Comparison of ENCODE assay signal across 9 cellular contexts in the genomic region with DNA sequence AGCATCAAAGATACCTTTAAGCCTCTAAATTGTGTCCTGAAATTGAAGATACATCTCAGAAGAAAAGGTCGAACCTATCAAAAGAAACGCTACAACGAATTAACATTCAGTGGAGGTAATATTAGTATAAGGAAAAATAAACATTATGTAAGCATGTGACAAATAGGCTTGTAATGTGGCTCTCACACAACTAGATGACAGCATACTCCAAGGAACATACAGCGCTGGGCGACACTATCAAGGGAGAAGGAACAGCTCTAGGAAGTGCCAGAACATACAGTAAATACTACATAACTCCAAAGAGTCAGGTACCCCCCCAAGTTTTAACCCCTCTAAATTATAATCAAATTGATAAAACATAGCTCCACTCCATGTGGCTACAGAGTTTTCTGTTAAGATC.
A peak's percentile ranks its signal among the peaks of the same experiment; 100 is the strongest.
DNase-seq lines count a peak whose midpoint lies in the region; ATAC-seq and TF ChIP-seq lines count a peak whose summit lies in the region.
"Had no signal": no experiment of that assay in that cellular context is flagged by ENCODE, and none has a peak within 500 bp of the region (broad histone marks: within the 10 kb centered on the region; RNA-seq: fewer than 3 reads in every experiment).

No MANE protein-coding gene starts in this region.

- peak; percentile 29 for TF ChIP-seq CTCF in astrocyte of the cerebellum (IDR thresholded peaks at IDR 0.05; ENCODE audit: low read depth, low read length, missing control alignments)

- H3K27me3 ChIP-seq in mesenchymal stem cell (ENCODE audit: control insufficient read depth in 1 of 2, insufficient read depth in 1 of 2, low read length in 2 of 2) = peaks cover 20 to 35% of the 10 kb centered on the region in 2 experiments

- H2BK5ac ChIP-seq in mesenchymal stem cell (ENCODE audit: low read depth, low read length, poor library complexity, severe bottlenecking) = no peak overlapping the region

- no peak overlapping the region for H3K4ac ChIP-seq in mesenchymal stem cell (ENCODE audit: low read depth in 1 of 2, low read length in 2 of 2)

- H2BK120ac ChIP-seq in mesenchymal stem cell (ENCODE audit: low read depth, low read length) = no peak overlapping the region

- no peak overlapping the region for H3K27ac ChIP-seq in mesenchymal stem cell (ENCODE audit: low read length, poor library complexity, severe bottlenecking)
- H3K27ac ChIP-seq: parathyroid adenoma had no signal

- H2BK15ac ChIP-seq in mesenchymal stem cell (ENCODE audit: low read depth, poor library complexity, severe bottlenecking) = no peak overlapping the region

- no peak overlapping the region for H3K14ac ChIP-seq in mesenchymal stem cell (ENCODE audit: low read length in 2 of 2)

- H2AK5ac ChIP-seq in mesenchymal stem cell (ENCODE audit: low read length, severe bottlenecking) = no peak overlapping the region

- no peak overlapping the region for H4K91ac ChIP-seq in mesenchymal stem cell (ENCODE audit: low read length)

- in situ Hi-C loops in astrocyte of the cerebellum (cut with HindIII; ENCODE audit: low sequenced_read_pairs) = no loop called here

- no peak overlapping the region for H4K8ac ChIP-seq in mesenchymal stem cell (ENCODE audit: low read length)

- H3K9ac ChIP-seq in mesenchymal stem cell (ENCODE audit: low read length) = no peak overlapping the region
- H3K9ac ChIP-seq: parathyroid adenoma had no signal

- H3K4me3 ChIP-seq in astrocyte of the cerebellum (ENCODE audit: low read depth, low read length) (no peak overlapping the region), mesenchymal stem cell (ENCODE audit: insufficient read depth in 1 of 2, low read depth in 1 of 2, low read length in 2 of 2) (no peak overlapping the region)

- no peak overlapping the region for H2AFZ ChIP-seq in mesenchymal stem cell (ENCODE audit: low read depth, low read length)
- H2AFZ ChIP-seq: parathyroid adenoma had no signal

- no peaks in the 10 kb centered on the region for H3K79me1 ChIP-seq in mesenchymal stem cell (replicated peaks; ENCODE audit: low read length, poor library complexity, severe bottlenecking)

- DNase-seq in SIG-M5 treated with dmso at 0.1 percent for 504 hours (lab: John Stamatoyannopoulos, UW; ENCODE audit: unreplicated experiment) (peak; percentile 61), SIG-M5 (lab: John Stamatoyannopoulos, UW) (no peak), NCI-H2227 treated with DMSO at 0.1 percent for 48 hours (lab: John Stamatoyannopoulos, UW) (peak; percentile 87), astrocyte of the cerebellum (ENCODE audit: low read depth) (peak; percentile 9), mesenchymal stem cell (peak; percentile 18), activated gamma-delta T cell (lab: John Stamatoyannopoulos, UW) (no peak)

- no peak overlapping the region for H3K23ac ChIP-seq in mesenchymal stem cell (ENCODE audit: low read length in 2 of 2)

- H3K4me1 ChIP-seq in mesenchymal stem cell (ENCODE audit: control insufficient read depth, insufficient read depth, low read depth, low read length) = no peaks in the 10 kb centered on the region
- H3K4me1 ChIP-seq: parathyroid adenoma had no signal

- no peaks in the 10 kb centered on the region for H3K9me3 ChIP-seq in mesenchymal stem cell (ENCODE audit: control insufficient read depth, low read length)

- H3K4me2 ChIP-seq in mesenchymal stem cell (ENCODE audit: low read length, poor library complexity, severe bottlenecking) = no peak overlapping the region

- H3K18ac ChIP-seq in mesenchymal stem cell (ENCODE audit: low read depth in 1 of 2, low read length in 2 of 2) = no peak overlapping the region

- 84% methylated on average over 3 of the region's 5 CpGs for WGBS in mesenchymal stem cell

- no peaks in the 10 kb centered on the region for H3K36me3 ChIP-seq in mesenchymal stem cell (ENCODE audit: control insufficient read depth in 1 of 2, insufficient read depth in 2 of 2, low read depth in 1 of 2, low read length in 2 of 2)

- ATAC-seq in HG03520 (IDR thresholded peaks at IDR 0.05; ENCODE audit: unreplicated experiment) (no peak), GM21723 (IDR thresholded peaks at IDR 0.05; ENCODE audit: unreplicated experiment) (no peak)

- H2BK12ac ChIP-seq in mesenchymal stem cell (ENCODE audit: low read length in 2 of 2) = no peak overlapping the region

Comparison
In these comparisons a context has a peak if more than half of its experiments do, and no peak if none do; other contexts are left out.
1. DNase-seq: peak in SIG-M5 treated with dmso at 0.1 percent for 504 hours (single experiment), NCI-H2227 treated with DMSO at 0.1 percent for 48 hours (single experiment), astrocyte of the cerebellum (single experiment) and mesenchymal stem cell (single experiment); none in SIG-M5 (single experiment) and activated gamma-delta T cell (single experiment).